24 cellular contexts compared by ENCODE assay signal in the genomic region with DNA sequence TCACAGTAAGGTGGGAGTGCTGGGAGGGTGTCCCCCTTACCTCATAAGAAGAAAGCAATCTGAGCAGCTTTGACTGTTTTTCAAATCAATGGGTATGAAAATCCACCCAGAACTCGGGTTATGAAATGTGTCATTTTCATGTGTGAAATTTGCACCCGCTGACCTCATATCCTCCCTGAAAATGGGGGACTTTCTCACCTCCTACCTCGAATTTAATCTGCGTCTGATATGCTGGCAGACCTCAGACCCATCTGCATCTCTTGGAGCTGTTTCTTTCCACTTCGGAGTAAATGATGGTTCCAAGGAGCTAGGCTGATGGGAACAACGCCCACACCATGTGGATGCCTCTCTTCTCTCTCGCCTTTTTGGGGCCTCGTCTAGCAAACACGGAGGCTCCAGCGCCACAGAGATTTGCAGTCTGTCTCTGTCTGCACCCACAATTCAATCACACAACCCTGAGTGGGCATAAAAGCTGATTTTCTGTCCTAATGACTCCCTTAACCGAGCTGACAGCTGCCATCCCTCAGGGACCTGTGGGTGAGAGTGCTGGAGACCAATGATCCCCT.
"Had no signal": no experiment of that assay in that cellular context is flagged by ENCODE, and none has a peak within 500 bp of the region (broad histone marks: within the 10 kb centered on the region; RNA-seq: fewer than 3 reads in every experiment).

No MANE protein-coding gene starts in this region.

- DNase-seq: activated CD4-positive, alpha-beta T cell treated with anti-CD3 and anti-CD28 coated beads for 1 hour; activated CD4-positive, alpha-beta T cell treated with anti-CD3 and anti-CD28 coated beads, Interleukin-2, amount 50 U/mL, for 1 hour; activated CD8-positive, alpha-beta T cell treated with anti-CD3 and anti-CD28 coated beads, Interleukin-2, amount 10 ng/mL, durations not matched to agents 7 days and 5 days; activated naive CD4-positive, alpha-beta T cell treated with anti-CD3 and anti-CD28 coated beads for 36 hours; activated naive CD8-positive, alpha-beta T cell treated with anti-CD3 and anti-CD28 coated beads, Interleukin-2, amount 10 ng/mL, durations not matched to agents 7 days and 5 days; activated T-cell treated with anti-CD3 and anti-CD28 coated beads, Interleukin-2, amount 50 U/mL, for 24 hours; amniotic stem cell; kidney glomerular epithelial cell; left lung; naive thymus-derived CD8-positive, alpha-beta T cell; nucleus accumbens; small intestine; stimulated activated CD4-positive, alpha-beta T cell treated with anti-CD3 and anti-CD28 coated beads, Interleukin-2, amount 100 ng/mL, for 24 hours; stomach; T-cell; transverse colon; uterus had no signal

- ATAC-seq: activated CD8-positive, alpha-beta T cell treated with anti-CD3 and anti-CD28 coated beads, Interleukin-2, amount 10 ng/mL, durations not matched to agents 7 days and 5 days; left lung; naive thymus-derived CD8-positive, alpha-beta T cell; sciatic nerve; stimulated activated memory B cell treated with anti-CD40 and anti-IgM and Interleukin-4, amounts not matched to agents 10 μg/mL and 1 μg/mL and 100 μg/mL, for 72 hours; T-cell had no signal

- H3K27ac ChIP-seq: colonic mucosa, epithelial cell of prostate, left lung, stomach, suprapubic skin, transverse colon had no signal

- FAIRE-seq: small intestine had no signal

- H3K4me3 ChIP-seq: colonic mucosa, left lung, lung, stomach, suprapubic skin, transverse colon, uterus had no signal

- H3K9me3 ChIP-seq: colonic mucosa, left lung, stomach, suprapubic skin, transverse colon, uterus had no signal

- H3K36me3 ChIP-seq: colonic mucosa, left lung, stomach, suprapubic skin, transverse colon, uterus, WERI-Rb-1 had no signal

- H3K27me3 ChIP-seq: colonic mucosa, transverse colon, uterus had no signal

- H3K4me1 ChIP-seq: colonic mucosa, left lung, transverse colon had no signal
